ENCODE assay signal across 29 cellular contexts in the genomic region with DNA sequence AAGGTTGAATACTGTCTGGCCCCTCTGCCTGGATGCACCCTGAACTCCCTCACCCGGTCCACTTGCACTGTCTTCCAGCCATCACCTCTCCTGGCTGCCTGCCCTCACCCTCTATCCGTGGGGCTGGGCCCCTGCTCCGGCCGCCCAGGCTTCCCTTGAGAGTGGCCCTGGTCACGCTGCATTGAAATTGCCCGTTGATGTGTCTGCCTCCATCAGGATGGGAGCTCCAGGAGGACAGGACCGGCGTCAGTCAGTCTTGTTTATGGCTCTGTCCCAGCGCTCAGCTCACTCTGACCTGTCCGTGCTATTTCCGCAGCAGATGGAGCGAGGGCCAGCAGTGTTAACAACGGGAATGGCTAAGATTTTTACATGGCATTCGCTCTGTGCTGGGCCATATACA. TPM values are rescaled to one million over a fixed set of nuclear protein-coding genes. Genes with fewer than 3 reads are reported as not detected.
DNase-seq lines count a peak whose midpoint lies in the region; ATAC-seq, FAIRE-seq and TF ChIP-seq lines count a peak whose summit lies in the region.
"Had no signal": no experiment of that assay in that cellular context is flagged by ENCODE, and none has a peak within 500 bp of the region (broad histone marks: within the 10 kb centered on the region; RNA-seq: fewer than 3 reads in every experiment).

No MANE protein-coding gene starts in this region.

- H3K27ac Mint-ChIP-seq in Caco-2 (ENCODE audit: unreplicated experiment) = peak overlapping the region; percentile 65
- peak overlapping the region in 1 of 3 experiments; percentile 21; a peak in 1 of 7 replicates for H3K27ac Mint-ChIP-seq in H9
- no peak overlapping the region for H3K27ac Mint-ChIP-seq in osteocyte (ENCODE audit: unreplicated experiment)
- H3K27ac Mint-ChIP-seq in activated CD4-positive, alpha-beta T cell treated with anti-CD3 and anti-CD28 coated beads, Interleukin-2, amount 10 ng/mL, durations not matched to agents 7 days and 5 days = no peak overlapping the region
- H3K27ac Mint-ChIP-seq: activated naive CD8-positive, alpha-beta T cell had no signal

- H3K18ac ChIP-seq in H9 (ENCODE audit: insufficient read length, low read depth, low read length) (peak overlapping the region; percentile 8), H1 (ENCODE audit: extremely low read depth, low read length) (peak overlapping the region; percentile 35)

- CTCF ChIA-PET in Caco-2 (lab: Charles Lee) (no interaction called here), H1 (lab: Charles Lee; ENCODE audit: partially characterized antibody) (interaction anchor here (1.2 to 16.9 kb wide), 16 partner anchors 9 to 83 kb away, joined by 3 to 247 read pairs (median 7); a partner anchor contains a TSS)
- CTCF ChIA-PET in activated CD4-positive, alpha-beta T cell treated with anti-CD3 and anti-CD28 coated beads, Interleukin-2, amount 10 ng/mL, durations not matched to agents 7 days and 5 days (lab: Charles Lee) = no interaction called here

- H2AK5ac ChIP-seq in H9 (ENCODE audit: insufficient read length, low read length) = no peak overlapping the region
- H2AK5ac ChIP-seq in H1 (ENCODE audit: low read depth, low read length) = no peak overlapping the region

- H3K4me1 Mint-ChIP-seq in Caco-2 (ENCODE audit: low read depth, unreplicated experiment) = no peaks in the 10 kb centered on the region
- peaks cover 41 to 61% of the 10 kb centered on the region in 2 experiments for H3K4me1 Mint-ChIP-seq in H9
- H3K4me1 Mint-ChIP-seq in osteocyte (ENCODE audit: unreplicated experiment) = peaks cover 1% of the 10 kb centered on the region
- no peaks in the 10 kb centered on the region for H3K4me1 Mint-ChIP-seq in activated CD4-positive, alpha-beta T cell treated with anti-CD3 and anti-CD28 coated beads, Interleukin-2, amount 10 ng/mL, durations not matched to agents 7 days and 5 days

- H2BK120ac ChIP-seq in H9 (ENCODE audit: low read depth, low read length, poor library complexity, severe bottlenecking) (no peak overlapping the region), H1 (replicated peaks; ENCODE audit: low read depth, low read length) (no peak overlapping the region)

- BruUV-seq in Caco-2 (replicated peaks; lab: Mats Ljungman, UMichigan) = no TSS peak

- H2BK12ac ChIP-seq in H9 (ENCODE audit: insufficient read length, low read depth, low read length) (no peak overlapping the region), H1 (ENCODE audit: low read depth, low read length) (peak overlapping the region; percentile 78; the same call in 1 of the 2 replicates)

- ATAC-seq in GM21717 (IDR thresholded peaks at IDR 0.05; ENCODE audit: unreplicated experiment) = no peak
- ATAC-seq: left lobe of liver, upper lobe of right lung had no signal

- no peak overlapping the region for H3K23ac ChIP-seq in H9 (ENCODE audit: insufficient read length, low read depth, low read length)
- no peak overlapping the region for H3K23ac ChIP-seq in H1 (ENCODE audit: insufficient read length)

- H3K36me3 Mint-ChIP-seq in Caco-2 (ENCODE audit: insufficient read depth, unreplicated experiment) (no peaks in the 10 kb centered on the region), H9 (ENCODE audit: insufficient read depth in 1 of 3, low read depth in 3 of 3) (0 out of 7 replicates have a peak, but pooled peaks cover 0 to 4% (median 0%) of the 10 kb centered on the region in 3 experiments), osteocyte (ENCODE audit: unreplicated experiment) (no peaks in the 10 kb centered on the region)
- H3K36me3 Mint-ChIP-seq in activated CD4-positive, alpha-beta T cell treated with anti-CD3 and anti-CD28 coated beads, Interleukin-2, amount 10 ng/mL, durations not matched to agents 7 days and 5 days (ENCODE audit: low read depth) = no peaks in the 10 kb centered on the region
- H3K36me3 Mint-ChIP-seq: activated naive CD8-positive, alpha-beta T cell had no signal

- no peaks in the 10 kb centered on the region for H3K9me2 ChIP-seq in neural cell (ENCODE audit: insufficient read depth, low read length)

- no peak overlapping the region for H2AFZ ChIP-seq in H9 (ENCODE audit: low read length)
- H2AFZ ChIP-seq in H1 (ENCODE audit: low read length) = no peak overlapping the region
- H2AFZ ChIP-seq in neural cell (ENCODE audit: low read depth, low read length) = no peak overlapping the region

- intact Hi-C loops in Caco-2 (cut with micrococcal nuclease; ENCODE audit: unreplicated experiment) = no loop called here

- no peaks in the 10 kb centered on the region for H3K9me3 Mint-ChIP-seq in Caco-2 (ENCODE audit: unreplicated experiment)
- peaks cover 2 to 5% of the 10 kb centered on the region in 2 experiments; a peak in 2 of 5 replicates for H3K9me3 Mint-ChIP-seq in H9
- H3K9me3 Mint-ChIP-seq in osteocyte (ENCODE audit: unreplicated experiment) = peaks cover 5% of the 10 kb centered on the region
- H3K9me3 Mint-ChIP-seq in activated CD4-positive, alpha-beta T cell treated with anti-CD3 and anti-CD28 coated beads, Interleukin-2, amount 10 ng/mL, durations not matched to agents 7 days and 5 days = peaks cover 4% of the 10 kb centered on the region

- WGBS in H9 (ENCODE audit: extremely low coverage, insufficient read length, low lambda C conversion rate) = no CpG with 5 or more reads among the region's 14 CpGs
- 87% methylated on average over 14 of the region's 14 CpGs; no CpG with 5 or more reads in 1 of the 2 experiments for WGBS in H1 (ENCODE audit: extremely low coverage in 1 of 2, insufficient coverage in 1 of 2, insufficient read length in 1 of 2, insufficient replicate concordance in 2 of 2, low coverage in 1 of 2, low lambda C conversion rate in 2 of 2, missing lambda C conversion rate in 1 of 2), 2 experiments

- H3K27ac ChIP-seq in H9 (ENCODE audit: insufficient read length, low read depth, low read length) = no peak overlapping the region
- no peak overlapping the region for H3K27ac ChIP-seq in H1 (ENCODE audit: low read depth, low read length)
- no peak overlapping the region for H3K27ac ChIP-seq in neural cell (ENCODE audit: low read length)
- H3K27ac ChIP-seq: colonic mucosa, epithelial cell of prostate, ovary, SJSA1, suprapubic skin, upper lobe of right lung had no signal

- FAIRE-seq in H1 (lab: Jason Lieb, UNC) = no peak
- FAIRE-seq: GM18507, small intestine had no signal

- no peaks in the 10 kb centered on the region for H3F3A ChIP-seq in neural cell (ENCODE audit: insufficient read depth, low read length, poor library complexity, severe bottlenecking)

- no peak for TF ChIP-seq POLR2A in H1 (IDR thresholded peaks at IDR 0.05; ENCODE audit: control extremely low read depth in 1 of 2, low read depth in 2 of 2, low read length in 2 of 2)

- H3K27me3 ChIP-seq in Caco-2 (replicated peaks; ENCODE audit: control insufficient read depth, insufficient read depth, low read length) (no peaks in the 10 kb centered on the region), H9 (ENCODE audit: insufficient read depth, low read length) (no peaks in the 10 kb centered on the region), H1 (replicated peaks in 1 of 4; ENCODE audit: control insufficient read depth in 3 of 4, extremely low read depth in 1 of 4, insufficient read depth in 3 of 4, low read length in 3 of 4) (peaks cover 0 to 5% (median 4%) of the 10 kb centered on the region in 4 experiments; a peak in 4 of 7 replicates), neural cell (ENCODE audit: insufficient read depth, low read depth, low read length) (no peaks in the 10 kb centered on the region)
- H3K27me3 ChIP-seq: colonic mucosa, ovary, SJSA1 had no signal

- DNase-seq in Caco-2 (no peak), H9 (no peak), H1 (ENCODE audit: low read depth in 1 of 2, low spot score in 2 of 2) (no peak), osteocyte (ENCODE audit: extremely low spot score, unreplicated experiment) (no peak), MV-4-11 (lab: John Stamatoyannopoulos, UW) (no peak)
- DNase-seq in activated CD4-positive, alpha-beta T cell treated with anti-CD3 and anti-CD28 coated beads, Interleukin-2, amount 10 ng/mL, durations not matched to agents 7 days and 5 days = no peak
- DNase-seq: activated CD4-positive, alpha-beta T cell treated with anti-CD3 and anti-CD28 coated beads for 48 hours; activated effector memory CD4-positive, alpha-beta T cell treated with Interleukin-2 at 50 U/mL for 16 hours; colonic mucosa; effector memory CD4-positive, alpha-beta T cell; mesendoderm; NCI-H1092; NCI-H1694 treated with DMSO at 0.1 percent for 48 hours; NCI-H446 treated with DMSO at 0.1 percent for 48 hours; ovary; small intestine; stimulated activated naive CD4-positive, alpha-beta T cell treated with Interleukin-2 at 50 U/mL for 16 hours; upper lobe of right lung had no signal

- POLR2A ChIA-PET in Caco-2 (lab: Charles Lee) = no interaction called here
- POLR2A ChIA-PET in H1 (lab: Charles Lee; ENCODE audit: partially characterized antibody) = interaction anchor here (1.7 to 2.9 kb wide), 4 partner anchors 11 to 23 kb away, joined by 4 to 18 read pairs (median 7); no protein-coding TSS in a partner anchor
- POLR2A ChIA-PET in activated CD4-positive, alpha-beta T cell treated with anti-CD3 and anti-CD28 coated beads, Interleukin-2, amount 10 ng/mL, durations not matched to agents 7 days and 5 days (lab: Charles Lee) = no interaction called here

- no peaks in the 10 kb centered on the region for H3K9me3 ChIP-seq in Caco-2
- no peaks in the 10 kb centered on the region for H3K9me3 ChIP-seq in H9 (ENCODE audit: control insufficient read depth, low read depth, low read length)
- H3K9me3 ChIP-seq in H1 (ENCODE audit: insufficient read depth in 2 of 2, low read depth in 1 of 2, low read length in 1 of 2) = no peaks in the 10 kb centered on the region
- H3K9me3 ChIP-seq in neural cell (ENCODE audit: low read length) = no peaks in the 10 kb centered on the region
- H3K9me3 ChIP-seq: colonic mucosa, HAP-1, ovary, SJSA1, suprapubic skin, upper lobe of right lung had no signal

- H3K9ac ChIP-seq in H9 (ENCODE audit: extremely low read depth, insufficient read length, low read length) = no peak overlapping the region
- H3K9ac ChIP-seq in H1 (replicated peaks in 1 of 4; ENCODE audit: extremely low read depth in 1 of 4, low read depth in 3 of 4, low read length in 3 of 4) = no peak overlapping the region
- peak overlapping the region; percentile 38 for H3K9ac ChIP-seq in neural cell (ENCODE audit: low read length)

- H3K4me1 ChIP-seq in Caco-2 (no peaks in the 10 kb centered on the region), H9 (ENCODE audit: insufficient read depth, low read length) (peaks cover 6% of the 10 kb centered on the region; the same call in 1 of the 2 replicates), H1 (replicated peaks in 1 of 4; ENCODE audit: control insufficient read depth in 3 of 4, insufficient read depth in 4 of 4, low read length in 3 of 4) (peaks cover 6 to 45% (median 33%) of the 10 kb centered on the region in 4 experiments)
- H3K4me1 ChIP-seq: colonic mucosa, HAP-1, SJSA1, upper lobe of right lung had no signal

- H4K8ac ChIP-seq in H9 (replicated peaks; ENCODE audit: insufficient read length, low read depth, low read length) = no peak overlapping the region
- H4K8ac ChIP-seq in H1 (ENCODE audit: extremely low read depth, insufficient read depth, low read length) = no peak overlapping the region

- H3K27me3 Mint-ChIP-seq in Caco-2 (ENCODE audit: insufficient read depth, unreplicated experiment) (peaks cover 6% of the 10 kb centered on the region), H9 (ENCODE audit: low read depth) (peaks cover 43% of the 10 kb centered on the region), osteocyte (ENCODE audit: unreplicated experiment) (peaks cover 25% of the 10 kb centered on the region)
- peaks cover 17% of the 10 kb centered on the region for H3K27me3 Mint-ChIP-seq in activated CD4-positive, alpha-beta T cell treated with anti-CD3 and anti-CD28 coated beads, Interleukin-2, amount 10 ng/mL, durations not matched to agents 7 days and 5 days

- H3K4ac ChIP-seq in H9 (ENCODE audit: low read depth, low read length) (no peak overlapping the region), H1 (replicated peaks; ENCODE audit: insufficient read length, low read depth, low read length) (no peak overlapping the region)

- TF ChIP-seq CTCF in Caco-2 (IDR thresholded peaks at IDR 0.05; ENCODE audit: insufficient read depth in 1 of 2, low read depth in 1 of 2, low read length in 1 of 2, severe bottlenecking in 1 of 2, unreplicated experiment in 1 of 2) (no peak), H9 (conservative IDR thresholded peaks at IDR 0.05) (no peak), H1 (IDR thresholded peaks at IDR 0.05; ENCODE audit: control extremely low read depth in 1 of 3, insufficient read depth in 1 of 3, low read depth in 1 of 3, low read length in 3 of 3) (no peak), neural cell (IDR thresholded peaks at IDR 0.05; ENCODE audit: poor library complexity, severe bottlenecking) (no peak), osteocyte (IDR thresholded peaks at IDR 0.05) (no peak)

- H3K4me3 Mint-ChIP-seq in Caco-2 (ENCODE audit: unreplicated experiment) = no peak overlapping the region
- H3K4me3 Mint-ChIP-seq in H9 = no peak overlapping the region
- no peak overlapping the region for H3K4me3 Mint-ChIP-seq in osteocyte (ENCODE audit: unreplicated experiment)
- no peak overlapping the region for H3K4me3 Mint-ChIP-seq in activated CD4-positive, alpha-beta T cell treated with anti-CD3 and anti-CD28 coated beads, Interleukin-2, amount 10 ng/mL, durations not matched to agents 7 days and 5 days
- H3K4me3 Mint-ChIP-seq: activated naive CD8-positive, alpha-beta T cell had no signal

- H4K91ac ChIP-seq in H9 (ENCODE audit: insufficient read length, low read depth, low read length) = no peak overlapping the region
- H4K91ac ChIP-seq in H1 (replicated peaks; ENCODE audit: insufficient read length, low read length) = peak overlapping the region; percentile 90

- TF ChIP-seq RAD21 in H1 (IDR thresholded peaks at IDR 0.05 in 1 of 2, conservative IDR thresholded peaks at IDR 0.05 in 1 of 2; ENCODE audit: low read depth in 2 of 2, low read length in 2 of 2) (no peak), neural cell (conservative IDR thresholded peaks at IDR 0.05) (no peak)

- H2BK15ac ChIP-seq in H9 (ENCODE audit: low read depth, low read length) = no peak overlapping the region
- H2BK15ac ChIP-seq in H1 (ENCODE audit: low read length) = peak overlapping the region; percentile 100; the same call in 1 of the 2 replicates

- no peak overlapping the region for H2BK20ac ChIP-seq in H9 (ENCODE audit: low read depth, low read length, poor library complexity, severe bottlenecking)
- peak overlapping the region; percentile 51 for H2BK20ac ChIP-seq in H1 (ENCODE audit: low read length)

- no peak overlapping the region for H3K56ac ChIP-seq in H9 (ENCODE audit: insufficient read length, low read depth, low read length)
- no peak overlapping the region for H3K56ac ChIP-seq in H1 (replicated peaks; ENCODE audit: insufficient read length, low read depth, low read length)

- H3T11ph ChIP-seq in H9 (ENCODE audit: low read length) = no peak overlapping the region

- H4K20me1 ChIP-seq in H9 (ENCODE audit: control insufficient read depth, insufficient read depth, insufficient read length) = no peaks in the 10 kb centered on the region
- peaks cover 0 to 2% of the 10 kb centered on the region in 2 experiments for H4K20me1 ChIP-seq in H1 (replicated peaks in 1 of 2; ENCODE audit: control insufficient read depth in 1 of 2, insufficient read depth in 2 of 2, low read length in 2 of 2)
- no peaks in the 10 kb centered on the region for H4K20me1 ChIP-seq in neural cell (ENCODE audit: insufficient read depth)

- H3K23me2 ChIP-seq in H9 (ENCODE audit: insufficient read length, low read depth, low read length, poor library complexity, severe bottlenecking) = peaks cover 3% of the 10 kb centered on the region
- no peaks in the 10 kb centered on the region; the same call in 1 of the 2 replicates for H3K23me2 ChIP-seq in H1 (ENCODE audit: low read depth, low read length)

- H3K4me3 ChIP-seq in Caco-2 (ENCODE audit: low read depth, low read length) = no peak overlapping the region
- no peak overlapping the region for H3K4me3 ChIP-seq in H1 (ENCODE audit: extremely low read depth in 1 of 4, insufficient read depth in 2 of 4, low read depth in 3 of 4, low read length in 4 of 4)
- H3K4me3 ChIP-seq in neural cell (ENCODE audit: low read length) = no peak overlapping the region
- H3K4me3 ChIP-seq: colonic mucosa, HAP-1, ovary, SJSA1, suprapubic skin, upper lobe of right lung had no signal

- H3K14ac ChIP-seq in H9 (ENCODE audit: insufficient read depth, low read length) (no peak overlapping the region; the same call in 1 of the 2 replicates), H1 (ENCODE audit: insufficient read length) (no peak overlapping the region)

- TF ChIP-seq EP300 in H1 (IDR thresholded peaks at IDR 0.05; ENCODE audit: borderline replicate concordance in 1 of 2, low read depth in 2 of 2, low read length in 2 of 2) = no peak
- TF ChIP-seq EP300 in neural cell (conservative IDR thresholded peaks at IDR 0.05; ENCODE audit: poor library complexity, severe bottlenecking) = no peak

- H3K79me2 ChIP-seq in H9 (ENCODE audit: insufficient read depth, low read length) (no peaks in the 10 kb centered on the region), H1 (ENCODE audit: control insufficient read depth in 1 of 2, insufficient read depth in 2 of 2, low read length in 2 of 2) (no peaks in the 10 kb centered on the region), neural cell (replicated peaks; ENCODE audit: insufficient read depth, low read length) (no peaks in the 10 kb centered on the region)

- no peaks in the 10 kb centered on the region for H3K79me1 ChIP-seq in H9 (ENCODE audit: insufficient read depth, low read depth, low read length, poor library complexity, severe bottlenecking)
- no peaks in the 10 kb centered on the region for H3K79me1 ChIP-seq in H1 (ENCODE audit: low read depth, low read length)

- no peak overlapping the region for H3K4me2 ChIP-seq in H9 (ENCODE audit: insufficient read depth, insufficient read length, low read length)
- H3K4me2 ChIP-seq in H1 (ENCODE audit: insufficient read depth in 1 of 2, low read depth in 2 of 2, low read length in 2 of 2) = peak overlapping the region in 1 of 2 experiments; percentile 53; a peak in 1 of 4 replicates
- no peak overlapping the region for H3K4me2 ChIP-seq in neural cell (ENCODE audit: low read length)

- H4K5ac ChIP-seq in H9 (ENCODE audit: insufficient read length, low read depth, low read length) = no peak overlapping the region
- no peak overlapping the region for H4K5ac ChIP-seq in H1 (ENCODE audit: insufficient read length, low read depth, low read length)

- no peaks in the 10 kb centered on the region for H3K36me3 ChIP-seq in Caco-2 (ENCODE audit: control insufficient read depth, insufficient read depth, low read length)
- H3K36me3 ChIP-seq in H1 (ENCODE audit: control insufficient read depth in 2 of 4, insufficient read depth in 4 of 4, low read length in 3 of 4) = no peaks in the 10 kb centered on the region
- no peaks in the 10 kb centered on the region for H3K36me3 ChIP-seq in neural cell (ENCODE audit: insufficient read depth, low read length)
- H3K36me3 ChIP-seq: colonic mucosa, HAP-1, ovary, SJSA1, suprapubic skin, upper lobe of right lung had no signal

- no peak overlapping the region for H2BK5ac ChIP-seq in H9 (ENCODE audit: insufficient read length, low read length)
- H2BK5ac ChIP-seq in H1 (ENCODE audit: low read depth, low read length) = peak overlapping the region; percentile 53; the same call in 1 of the 2 replicates

RNA-seq across cellular contexts. Expression of a gene that starts 34.9 kb away (rescaled TPM):
- total RNA-seq in Caco-2 (2022) (0.42 and 0.59 TPM in 2 replicates), H9 (2021) (0.83 and 0.99 TPM in 2 replicates), osteocyte (0.81 and 0.99 TPM in 2 replicates)
- total RNA-seq in H1 (2021; fragmentation: NEBNext Ultra II Directional; extraction: Animal tissue kit (Norgen Biotek cat#: 25700)) = 3.0 and 3.8 TPM in 2 replicates
- polyA plus RNA-seq in H1 (2011; rRNA removed) (0.59 and 1.2 TPM in 2 replicates), neural cell (0.59 and 3.2 TPM in 2 replicates)
- polyA plus RNA-seq in H1 (2011; cell fraction: cytosol; rRNA removed) = 0.52 TPM
- 1.8 TPM for polyA plus RNA-seq in H1 (2011; cell fraction: nucleus; rRNA removed)
- 2.2 to 4.1 TPM (median 3.4 TPM) in 4 replicates for polyA plus RNA-seq in H1 (2012, experiment 1 of 2)
- 1.4 TPM for polyA plus RNA-seq in H1 (2012, experiment 2 of 2)
- 1.9 TPM for polyA plus RNA-seq in H1 (2013, experiment 1 of 2)
- polyA plus RNA-seq in H1 (2013, experiment 2 of 2) = 1.8 TPM
- 0.27 and 0.54 TPM in 2 replicates for polyA minus RNA-seq in H1 (2011; rRNA and poly(A)+ RNA removed)
- polyA minus RNA-seq in H1 (2011; cell fraction: cytosol; rRNA and poly(A)+ RNA removed) = 2.3 TPM
- 2.8 TPM for polyA minus RNA-seq in H1 (2011; cell fraction: nucleus; rRNA and poly(A)+ RNA removed)
- 3.5 and 3.9 TPM in 2 replicates for polyA minus RNA-seq in neural cell
- not detected for total RNA-seq in activated CD4-positive, alpha-beta T cell treated with anti-CD3 and anti-CD28 coated beads, Interleukin-2, amount 10 ng/mL, durations not matched to agents 7 days and 5 days
- total RNA-seq: RPMI7951 had no signal
- polyA plus RNA-seq: AG04450 had no signal
